In the genomic region with DNA sequence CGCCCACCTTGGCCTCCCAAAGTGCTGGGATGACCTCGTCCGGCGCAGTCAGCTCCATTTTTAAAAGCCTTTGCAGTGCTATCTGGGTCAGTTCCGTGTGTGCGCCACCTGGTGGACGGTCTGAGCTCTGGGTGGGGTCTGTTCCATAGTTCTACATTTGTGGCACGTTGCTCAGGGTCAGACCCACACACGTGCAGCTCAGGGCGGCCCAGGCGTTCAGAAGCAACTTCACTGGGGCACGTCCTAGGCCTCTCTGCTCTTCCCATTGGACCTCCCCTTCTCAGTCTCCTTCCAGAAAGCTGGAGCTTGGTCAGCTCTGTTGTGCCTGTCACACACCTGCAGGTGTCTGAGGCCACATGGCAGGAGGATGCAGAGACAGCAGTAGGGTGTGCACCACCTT, we compare ENCODE assay signal across 8 cellular contexts.
DNase-seq lines count a peak whose midpoint lies in the region; ATAC-seq and TF ChIP-seq lines count a peak whose summit lies in the region.

No MANE protein-coding gene starts in this region.

- H3K9me3 ChIP-seq in Karpas-422 (ENCODE audit: low read length) (no peaks in the 10 kb centered on the region; the same call in 1 of the 2 replicates), psoas muscle (peaks cover 12% of the 10 kb centered on the region)

- no peak overlapping the region for H3K27ac ChIP-seq in Karpas-422 (ENCODE audit: low read length)
- no peak overlapping the region for H3K27ac ChIP-seq in brain microvascular endothelial cell
- H3K27ac ChIP-seq in psoas muscle = no peak overlapping the region

- ATAC-seq in psoas muscle (peak in 2 of 4 donors; percentile 40 to 42), HG02763 (IDR thresholded peaks at IDR 0.05; ENCODE audit: unreplicated experiment) (no peak)

- H3K4me1 ChIP-seq in Karpas-422 (ENCODE audit: low read length) = no peaks in the 10 kb centered on the region
- H3K4me1 ChIP-seq in psoas muscle = no peaks in the 10 kb centered on the region

- WGBS in psoas muscle, 3 donors = 45 to 48% (median 45%) methylated on average over 12 of the region's 12 CpGs

- no peak overlapping the region for H2AFZ ChIP-seq in Karpas-422 (ENCODE audit: low read length)

- TF ChIP-seq CTCF in brain microvascular endothelial cell (IDR thresholded peaks at IDR 0.05; ENCODE audit: low read depth, low read length, missing control alignments) = peak; percentile 51
- peak; percentile 25 for TF ChIP-seq CTCF in psoas muscle (IDR thresholded peaks at IDR 0.05)

- DNase-seq in activated CD4-positive, alpha-beta T cell treated with anti-CD3 and anti-CD28 coated beads, Interleukin-2, amount 50 U/mL, for 48 hours = peak; percentile 34 to 41
- no peak for DNase-seq in activated CD4-positive, alpha-beta T cell treated with anti-CD3 and anti-CD28 coated beads for 1 hour
- DNase-seq in Karpas-422 = peak; percentile 89
- DNase-seq in brain microvascular endothelial cell = no peak
- DNase-seq in psoas muscle = no peak
- no peak for DNase-seq in T-helper 2 cell
- DNase-seq in putamen (ENCODE audit: low spot score) = no peak

- H3K4me2 ChIP-seq in Karpas-422 (ENCODE audit: low read depth, low read length, poor library complexity, severe bottlenecking) = no peak overlapping the region

- H3K9me2 ChIP-seq in Karpas-422 (replicated peaks; ENCODE audit: insufficient read depth, low read length) = no peaks in the 10 kb centered on the region

- H3K36me3 ChIP-seq in Karpas-422 (ENCODE audit: insufficient read depth, low read length) (no peaks in the 10 kb centered on the region), brain microvascular endothelial cell (replicated peaks) (no peaks in the 10 kb centered on the region), psoas muscle (ENCODE audit: insufficient read depth in 1 of 2, low read depth in 1 of 2) (no peaks in the 10 kb centered on the region)

- no peak overlapping the region for H3K9ac ChIP-seq in Karpas-422 (ENCODE audit: low read length)

- no peak overlapping the region for H3K4me3 ChIP-seq in Karpas-422 (ENCODE audit: low read length)
- H3K4me3 ChIP-seq in brain microvascular endothelial cell (ENCODE audit: low read depth, low read length) = no peak overlapping the region
- H3K4me3 ChIP-seq in psoas muscle = no peak overlapping the region

- H3K79me2 ChIP-seq in Karpas-422 (ENCODE audit: low read length) = no peaks in the 10 kb centered on the region

- H3K27me3 ChIP-seq in Karpas-422 (ENCODE audit: low read length) = no peaks in the 10 kb centered on the region; the same call in 1 of the 2 replicates
- no peaks in the 10 kb centered on the region for H3K27me3 ChIP-seq in brain microvascular endothelial cell (replicated peaks)
- peaks cover 0 to 2% (median 0%) of the 10 kb centered on the region in 3 donors for H3K27me3 ChIP-seq in psoas muscle (ENCODE audit: insufficient read depth in 3 of 3, low read length in 2 of 3)

- intact Hi-C loops in psoas muscle (cut with DNase I) = no loop called here

- H4K20me1 ChIP-seq in Karpas-422 (ENCODE audit: insufficient read depth, low read depth, low read length) = no peaks in the 10 kb centered on the region

- in situ Hi-C loops in brain microvascular endothelial cell (cut with HindIII; ENCODE audit: low pct_ligation_motif_present, low sequenced_read_pairs) = no loop called here

Comparison
In these comparisons a context has a peak if more than half of its experiments do, and no peak if none do; other contexts are left out.
1. DNase-seq: peak in activated CD4-positive, alpha-beta T cell treated with anti-CD3 and anti-CD28 coated beads, Interleukin-2, amount 50 U/mL, for 48 hours (2 of 2) and Karpas-422 (single experiment); none in activated CD4-positive, alpha-beta T cell treated with anti-CD3 and anti-CD28 coated beads for 1 hour (single experiment), brain microvascular endothelial cell (single experiment), psoas muscle (0 of 2), T-helper 2 cell (0 of 5) and putamen (single experiment).